In the genomic region with DNA sequence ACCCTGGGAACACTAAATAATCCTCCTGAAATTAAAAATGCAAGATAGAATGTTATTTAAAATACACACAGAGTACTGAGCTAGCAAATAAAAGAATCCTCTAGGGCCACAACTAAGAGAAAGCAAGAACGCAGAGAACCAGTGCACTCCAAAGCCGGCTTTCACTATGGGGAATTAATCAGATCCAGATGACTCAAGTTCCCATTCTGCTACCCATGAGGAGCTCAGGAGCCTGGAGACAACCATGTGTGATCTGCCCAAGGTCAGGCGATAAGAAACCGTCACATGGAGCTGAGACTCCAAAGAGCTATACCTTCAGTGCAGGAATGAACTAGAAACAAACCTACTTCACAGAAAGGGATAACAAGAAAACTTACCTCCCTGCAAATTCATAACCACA, we compare ENCODE assay signal across 1 cellular context.
TF ChIP-seq lines count a peak whose summit lies in the region.

No MANE protein-coding gene starts in this region.

TF ChIP-seq in GM12878, 131 proteins besides CTCF, POLR2A, EP300 and RAD21:
- no peak for TF ChIP-seq TARDBP (IDR thresholded peaks at IDR 0.05; ENCODE audit: borderline replicate concordance)
- TF ChIP-seq, protein P1, sequence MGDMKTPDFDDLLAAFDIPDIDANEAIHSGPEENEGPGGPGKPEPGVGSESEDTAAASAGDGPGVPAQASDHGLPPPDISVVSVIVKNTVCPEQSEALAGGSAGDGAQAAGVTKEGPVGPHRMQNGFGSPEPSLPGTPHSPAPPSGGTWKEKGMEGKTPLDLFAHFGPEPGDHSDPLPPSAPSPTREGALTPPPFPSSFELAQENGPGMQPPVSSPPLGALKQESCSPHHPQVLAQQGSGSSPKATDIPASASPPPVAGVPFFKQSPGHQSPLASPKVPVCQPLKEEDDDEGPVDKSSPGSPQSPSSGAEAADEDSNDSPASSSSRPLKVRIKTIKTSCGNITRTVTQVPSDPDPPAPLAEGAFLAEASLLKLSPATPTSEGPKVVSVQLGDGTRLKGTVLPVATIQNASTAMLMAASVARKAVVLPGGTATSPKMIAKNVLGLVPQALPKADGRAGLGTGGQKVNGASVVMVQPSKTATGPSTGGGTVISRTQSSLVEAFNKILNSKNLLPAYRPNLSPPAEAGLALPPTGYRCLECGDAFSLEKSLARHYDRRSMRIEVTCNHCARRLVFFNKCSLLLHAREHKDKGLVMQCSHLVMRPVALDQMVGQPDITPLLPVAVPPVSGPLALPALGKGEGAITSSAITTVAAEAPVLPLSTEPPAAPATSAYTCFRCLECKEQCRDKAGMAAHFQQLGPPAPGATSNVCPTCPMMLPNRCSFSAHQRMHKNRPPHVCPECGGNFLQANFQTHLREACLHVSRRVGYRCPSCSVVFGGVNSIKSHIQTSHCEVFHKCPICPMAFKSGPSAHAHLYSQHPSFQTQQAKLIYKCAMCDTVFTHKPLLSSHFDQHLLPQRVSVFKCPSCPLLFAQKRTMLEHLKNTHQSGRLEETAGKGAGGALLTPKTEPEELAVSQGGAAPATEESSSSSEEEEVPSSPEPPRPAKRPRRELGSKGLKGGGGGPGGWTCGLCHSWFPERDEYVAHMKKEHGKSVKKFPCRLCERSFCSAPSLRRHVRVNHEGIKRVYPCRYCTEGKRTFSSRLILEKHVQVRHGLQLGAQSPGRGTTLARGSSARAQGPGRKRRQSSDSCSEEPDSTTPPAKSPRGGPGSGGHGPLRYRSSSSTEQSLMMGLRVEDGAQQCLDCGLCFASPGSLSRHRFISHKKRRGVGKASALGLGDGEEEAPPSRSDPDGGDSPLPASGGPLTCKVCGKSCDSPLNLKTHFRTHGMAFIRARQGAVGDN (IDR thresholded peaks at IDR 0.05) = 0 out of 2 replicates have a peak, but pooled peaks have one; percentile 12
